Comparison of ENCODE assay signal across 8 cellular contexts in the genomic region with DNA sequence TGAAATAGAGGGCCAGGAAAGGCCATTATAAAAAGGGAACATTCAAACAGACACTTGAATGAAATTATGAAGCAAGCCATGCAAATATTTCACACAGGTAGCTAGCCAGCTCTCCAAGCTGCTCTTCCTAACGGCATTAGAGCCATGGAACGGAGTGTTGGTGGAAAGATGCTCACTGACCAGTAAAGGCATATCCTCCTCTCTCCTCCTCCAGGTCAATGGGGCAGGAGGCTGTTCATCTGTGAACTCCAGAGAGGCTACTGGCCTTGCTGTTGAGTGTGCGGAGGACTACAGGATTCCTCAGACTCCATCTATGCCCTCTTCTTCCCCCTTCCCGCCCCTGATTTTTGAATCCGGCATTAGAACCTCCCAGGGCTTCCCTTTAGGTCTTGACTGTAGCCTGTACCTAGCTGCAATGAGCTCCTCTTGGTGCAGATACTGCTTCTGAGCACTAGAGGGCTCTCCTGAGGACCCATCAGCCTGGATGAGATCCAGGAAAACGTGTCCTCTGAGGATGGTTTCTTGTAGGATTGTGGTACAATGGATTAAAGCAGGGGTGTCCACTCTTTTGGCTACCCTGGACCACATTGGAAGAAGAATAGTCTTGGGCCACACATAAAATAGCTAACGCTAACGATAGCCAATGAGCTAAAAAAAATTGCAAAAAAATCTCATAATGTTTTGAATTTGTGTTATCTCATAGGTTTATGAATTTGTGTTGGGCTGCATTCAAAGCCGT.
DNase-seq lines count a peak whose midpoint lies in the region; ATAC-seq and TF ChIP-seq lines count a peak whose summit lies in the region.

No MANE protein-coding gene starts in this region.

- H3K9ac ChIP-seq in parathyroid adenoma = no peak overlapping the region

- H2AFZ ChIP-seq in parathyroid adenoma = no peak overlapping the region

- no peak overlapping the region for H3K27ac ChIP-seq in parathyroid adenoma
- H3K27ac ChIP-seq in effector memory CD4-positive, alpha-beta T cell (ENCODE audit: insufficient read depth, low read length, poor library complexity, severe bottlenecking) = no peak overlapping the region

- no peaks in the 10 kb centered on the region for H3K27me3 ChIP-seq in parathyroid adenoma (ENCODE audit: control insufficient read depth, insufficient read depth, low read length)
- H3K27me3 ChIP-seq in effector memory CD4-positive, alpha-beta T cell (replicated peaks; ENCODE audit: control insufficient read depth, insufficient read depth, low read length, poor library complexity, severe bottlenecking) = no peaks in the 10 kb centered on the region

- no peaks in the 10 kb centered on the region for H3K9me3 Mint-ChIP-seq in activated naive CD4-positive, alpha-beta T cell treated with anti-CD3 and anti-CD28 coated beads, Interleukin-2, amount 50 U/mL, for 72 hours

- H3K4me3 ChIP-seq in parathyroid adenoma (ENCODE audit: low read depth, low read length) = no peak overlapping the region
- no peak overlapping the region for H3K4me3 ChIP-seq in effector memory CD4-positive, alpha-beta T cell (ENCODE audit: insufficient read depth, low read depth, low read length, poor library complexity, severe bottlenecking)

- H3K36me3 ChIP-seq in parathyroid adenoma (ENCODE audit: control insufficient read depth, insufficient read depth, low read length) = no peaks in the 10 kb centered on the region
- no peaks in the 10 kb centered on the region for H3K36me3 ChIP-seq in effector memory CD4-positive, alpha-beta T cell (ENCODE audit: control insufficient read depth, insufficient read depth, low read length)

- H3K4me2 ChIP-seq in parathyroid adenoma (ENCODE audit: low read length) = no peak overlapping the region

- H3K27ac Mint-ChIP-seq in activated naive CD4-positive, alpha-beta T cell treated with anti-CD3 and anti-CD28 coated beads, Interleukin-2, amount 50 U/mL, for 72 hours = no peak overlapping the region

- DNase-seq in AML-193 (lab: John Stamatoyannopoulos, UW) (peak; percentile 43 to 46), NCI-H69 (lab: John Stamatoyannopoulos, UW) (peak; percentile 86), head of caudate nucleus (peak in 40 of 42 donors; percentile 21 to 86 (median 60))
- peak in 1 of 2 donors; percentile 38 for DNase-seq in activated naive CD4-positive, alpha-beta T cell treated with anti-CD3 and anti-CD28 coated beads, Interleukin-2, amount 50 U/mL, for 72 hours (ENCODE audit: low spot score in 2 of 2)
- DNase-seq in effector memory CD4-positive, alpha-beta T cell = no peak

- ATAC-seq in GM18498 (IDR thresholded peaks at IDR 0.05; ENCODE audit: unreplicated experiment) (peak; percentile 90), HG03565 (IDR thresholded peaks at IDR 0.05; ENCODE audit: unreplicated experiment) (peak; percentile 77)
- ATAC-seq in activated naive CD4-positive, alpha-beta T cell treated with anti-CD3 and anti-CD28 coated beads, Interleukin-2, amount 50 U/mL, for 72 hours = peak; percentile 61 to 62

- H3K36me3 Mint-ChIP-seq in activated naive CD4-positive, alpha-beta T cell treated with anti-CD3 and anti-CD28 coated beads, Interleukin-2, amount 50 U/mL, for 72 hours = no peaks in the 10 kb centered on the region

- no peaks in the 10 kb centered on the region for H3K9me3 ChIP-seq in parathyroid adenoma (ENCODE audit: control insufficient read depth, low read length)
- no peaks in the 10 kb centered on the region for H3K9me3 ChIP-seq in effector memory CD4-positive, alpha-beta T cell (ENCODE audit: control insufficient read depth, low read length)

- peak; percentile 78 for TF ChIP-seq CTCF in parathyroid adenoma (IDR thresholded peaks at IDR 0.05)

- no peaks in the 10 kb centered on the region for H3K79me2 ChIP-seq in parathyroid adenoma

- H3K4me1 ChIP-seq in parathyroid adenoma = no peaks in the 10 kb centered on the region
- H3K4me1 ChIP-seq in effector memory CD4-positive, alpha-beta T cell (ENCODE audit: control insufficient read depth, insufficient read depth, low read length, poor library complexity, severe bottlenecking) = no peaks in the 10 kb centered on the region

- intact Hi-C loops in head of caudate nucleus (cut with DNase I) = loop anchor here (2.0 kb wide), 1 partner anchor 451 kb away; no protein-coding TSS in a partner anchor

Comparison
In these comparisons a context has a peak if more than half of its experiments do, and no peak if none do; other contexts are left out.
1. DNase-seq: peak in AML-193 (2 of 2), NCI-H69 (single experiment) and head of caudate nucleus (40 of 42); none in effector memory CD4-positive, alpha-beta T cell (0 of 3).
2. Peak in every context shown above with its lines, with median percentiles within 50 percentile points of each other: ATAC-seq.